9 cellular contexts compared by ENCODE assay signal in genomic region chr10:103145860-103146466, GRCh38. TPM values are rescaled to one million over a fixed set of nuclear protein-coding genes. Genes with fewer than 3 reads are reported as not detected.
A peak's percentile ranks its signal among the peaks of the same experiment; 100 is the strongest.
DNase-seq lines count a peak whose midpoint lies in the region; ATAC-seq and TF ChIP-seq lines count a peak whose summit lies in the region.
"Had no signal": no experiment of that assay in that cellular context is flagged by ENCODE, and none has a peak within 500 bp of the region (broad histone marks: within the 10 kb centered on the region; RNA-seq: fewer than 3 reads in every experiment).

No MANE protein-coding gene starts in this region.

- H3K27me3 ChIP-seq in adrenal gland (no peaks in the 10 kb centered on the region), suprapubic skin (no peaks in the 10 kb centered on the region)
- H3K27me3 ChIP-seq: BLaER1 treated with 17β-estradiol and CSF1 and Interleukin-3, amounts not matched to agents 10 nM and 100 nM had no signal

- peak overlapping the region; percentile 18 to 63 (median 61) for H3K27ac ChIP-seq in adrenal gland
- no peak overlapping the region for H3K27ac ChIP-seq in suprapubic skin
- H3K27ac ChIP-seq: BLaER1 treated with 17β-estradiol and CSF1 and Interleukin-3, amounts not matched to agents 10 nM and 100 nM had no signal

- intact Hi-C loops in adrenal gland (cut with DNase I), result no loop called here

- TF ChIP-seq CTCF in adrenal gland (IDR thresholded peaks at IDR 0.05) (no peak), suprapubic skin (IDR thresholded peaks at IDR 0.05) (no peak)

- H3K36me3 ChIP-seq in adrenal gland (replicated peaks in 1 of 2) (no peaks in the 10 kb centered on the region), suprapubic skin (peaks cover 1% of the 10 kb centered on the region)

- TF ChIP-seq POLR2A in adrenal gland (IDR thresholded peaks at IDR 0.05), result peak in 1 of 2 donors; percentile 45
- no peak for TF ChIP-seq POLR2A in suprapubic skin (IDR thresholded peaks at IDR 0.05)

- no peak for TF ChIP-seq EP300 in suprapubic skin (IDR thresholded peaks at IDR 0.05)

- H3K4me1 ChIP-seq in adrenal gland (replicated peaks in 1 of 2) (peaks cover 2 to 47% of the 10 kb centered on the region in 2 donors), suprapubic skin (peaks cover 22% of the 10 kb centered on the region)

- H3K4me3 ChIP-seq in adrenal gland (peak overlapping the region in 1 of 4 donors; percentile 40), suprapubic skin (no peak overlapping the region)
- H3K4me3 ChIP-seq: BLaER1 treated with 17β-estradiol and CSF1 and Interleukin-3, amounts not matched to agents 10 nM and 100 nM had no signal

- H3K9me3 ChIP-seq in adrenal gland (replicated peaks in 1 of 3) (no peaks in the 10 kb centered on the region), suprapubic skin (no peaks in the 10 kb centered on the region)
- H3K9me3 ChIP-seq: BLaER1 treated with 17β-estradiol and CSF1 and Interleukin-3, amounts not matched to agents 10 nM and 100 nM had no signal

- WGBS in adrenal gland, 4 donors, result 29 to 50% (median 39%) methylated on average over 3 of the region's 3 CpGs
- WGBS in suprapubic skin, result 58% methylated on average over 3 of the region's 3 CpGs

- ATAC-seq in GM19023 (IDR thresholded peaks at IDR 0.05; ENCODE audit: unreplicated experiment) (no peak), HG03280 (IDR thresholded peaks at IDR 0.05; ENCODE audit: unreplicated experiment) (no peak)

- DNase-seq in NCI-H2196 (lab: John Stamatoyannopoulos, UW; ENCODE audit: unreplicated experiment) (peak; percentile 30), NCI-H2196 treated with DMSO at 0.1 percent for 48 hours (lab: John Stamatoyannopoulos, UW; ENCODE audit: unreplicated experiment) (no peak), adrenal gland (peak; percentile 94 to 97 (median 95)), hepatic stellate cell (ENCODE audit: low spot score) (peak; percentile 21), suprapubic skin (ENCODE audit: low spot score in 2 of 2) (peak; percentile 84 to 90), retina (no peak)

RNA-seq across cellular contexts. Expression of gene NT5C2, which starts 47.1 kb away (rescaled TPM):
- total RNA-seq in adrenal gland (100 to 1,000 TPM in 1 of 8 donors, 10 to 100 TPM in 7; 23.2 to 101 (median 71.6) TPM), suprapubic skin (10 to 100 TPM; 28.4 to 51.5 (median 33.2) TPM)
- polyA plus RNA-seq in adrenal gland, result 10 to 100 TPM; 32.9 to 92.5 (median 33.2) TPM

Comparison
In these comparisons a context has a peak if more than half of its experiments do, and no peak if none do; other contexts are left out.
1. DNase-seq: peak in NCI-H2196 (single experiment), adrenal gland (7 of 7), hepatic stellate cell (single experiment) and suprapubic skin (2 of 2); none in NCI-H2196 treated with DMSO at 0.1 percent for 48 hours (single experiment) and retina (single experiment).